In the genomic region with DNA sequence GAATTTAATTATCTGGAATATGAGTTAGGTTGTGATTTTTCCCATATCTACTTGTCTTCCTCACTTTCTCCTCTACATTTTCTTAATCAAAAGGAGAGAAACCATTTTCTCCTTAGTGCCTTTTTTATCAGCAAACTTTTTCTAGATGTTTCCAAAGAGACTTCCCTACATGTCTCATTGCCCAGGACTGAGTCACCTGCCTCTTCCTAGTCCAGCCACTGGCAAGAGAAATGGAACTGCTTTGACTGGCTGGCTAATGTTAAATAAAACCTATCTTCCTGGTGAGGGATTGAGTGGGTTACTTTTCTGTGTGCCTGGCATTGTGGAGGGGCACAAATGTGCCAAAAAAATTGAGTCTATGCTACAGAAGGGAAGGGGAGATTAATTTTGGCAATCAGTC, we compare ENCODE assay signal across 21 cellular contexts. TPM values are rescaled to one million over a fixed set of nuclear protein-coding genes. Genes with fewer than 3 reads are reported as not detected.
DNase-seq lines count a peak whose midpoint lies in the region; ATAC-seq, FAIRE-seq and TF ChIP-seq lines count a peak whose summit lies in the region.
"Had no signal": no experiment of that assay in that cellular context is flagged by ENCODE, and none has a peak within 500 bp of the region (broad histone marks: within the 10 kb centered on the region; RNA-seq: fewer than 3 reads in every experiment).

No MANE protein-coding gene starts in this region.

- peaks cover 3% of the 10 kb centered on the region for H3K27me3 Mint-ChIP-seq in T-helper 2 cell treated with Interferon-gamma antibody and Interleukin-4, amounts not matched to agents 5 μg/mL and 100 μg/mL, for 36 hours (ENCODE audit: low read depth)

- TF ChIP-seq CTCF in bronchial epithelial cell (IDR thresholded peaks at IDR 0.05; ENCODE audit: insufficient read depth, low read length, severe bottlenecking) = no peak
- TF ChIP-seq CTCF in fibroblast of mammary gland (conservative IDR thresholded peaks at IDR 0.05; ENCODE audit: control insufficient read depth, insufficient read depth, low read depth, low read length) = no peak

- no peaks in the 10 kb centered on the region for H3K36me3 ChIP-seq in bronchial epithelial cell (ENCODE audit: control insufficient read depth, insufficient read depth, low read length)

- no peak overlapping the region for H3K27ac Mint-ChIP-seq in T-helper 2 cell treated with Interferon-gamma antibody and Interleukin-4, amounts not matched to agents 5 μg/mL and 100 μg/mL, for 36 hours
- H3K27ac Mint-ChIP-seq: CD4-positive, alpha-beta T cell; GM23338 had no signal

- H3K9me3 Mint-ChIP-seq in T-helper 2 cell treated with Interferon-gamma antibody and Interleukin-4, amounts not matched to agents 5 μg/mL and 100 μg/mL, for 36 hours = peaks cover 7% of the 10 kb centered on the region
- H3K9me3 Mint-ChIP-seq: CD4-positive, alpha-beta T cell had no signal

- no peak overlapping the region for H3K4me3 ChIP-seq in bronchial epithelial cell (ENCODE audit: low read depth, low read length)
- no peak overlapping the region for H3K4me3 ChIP-seq in fibroblast of mammary gland (ENCODE audit: control insufficient read depth, low read depth, low read length)
- H3K4me3 ChIP-seq: GM12878, GM23338 had no signal

- H3K27me3 ChIP-seq in bronchial epithelial cell (ENCODE audit: control insufficient read depth, insufficient read depth, low read length) = no peaks in the 10 kb centered on the region

- no peak for FAIRE-seq in bronchial epithelial cell (lab: Jason Lieb, UNC)
- FAIRE-seq: A204.1, GM12878, GM19239, H54 had no signal

- DNase-seq in ELR (ENCODE audit: low read depth) = peak; percentile 4
- peak; percentile 35 for DNase-seq in bronchial epithelial cell (ENCODE audit: low read depth)
- DNase-seq in fibroblast of mammary gland (ENCODE audit: low read depth) = peak; percentile 4
- DNase-seq in kidney tubule cell (ENCODE audit: low spot score) = peak; percentile 62
- DNase-seq in T-helper 2 cell treated with Interferon-gamma antibody and Interleukin-4, amounts not matched to agents 5 μg/mL and 100 μg/mL, for 36 hours (ENCODE audit: low spot score) = no peak
- DNase-seq: ACHN; AML-193; CD4-positive, alpha-beta T cell; DMS153; DMS79; HCEC 1CT had no signal

- no peak for ATAC-seq in GM21786 (IDR thresholded peaks at IDR 0.05; ENCODE audit: unreplicated experiment)
- no peak for ATAC-seq in GM18907 (IDR thresholded peaks at IDR 0.05; ENCODE audit: unreplicated experiment)
- ATAC-seq in HG02588 (IDR thresholded peaks at IDR 0.05; ENCODE audit: unreplicated experiment) = no peak
- ATAC-seq: GM12878, GM23338 had no signal

- H3K4me1 Mint-ChIP-seq in T-helper 2 cell treated with Interferon-gamma antibody and Interleukin-4, amounts not matched to agents 5 μg/mL and 100 μg/mL, for 36 hours (ENCODE audit: low read depth) = no peaks in the 10 kb centered on the region
- H3K4me1 Mint-ChIP-seq: GM23338 had no signal

- H3K4me3 Mint-ChIP-seq in T-helper 2 cell treated with Interferon-gamma antibody and Interleukin-4, amounts not matched to agents 5 μg/mL and 100 μg/mL, for 36 hours = no peak overlapping the region
- H3K4me3 Mint-ChIP-seq: CD4-positive, alpha-beta T cell; GM23338 had no signal

- H3K36me3 Mint-ChIP-seq in T-helper 2 cell treated with Interferon-gamma antibody and Interleukin-4, amounts not matched to agents 5 μg/mL and 100 μg/mL, for 36 hours (ENCODE audit: low read depth) = no peaks in the 10 kb centered on the region

RNA-seq across cellular contexts. Expression of a gene that starts 52.1 kb away (rescaled TPM):
- not detected in 2 replicates for total RNA-seq in bronchial epithelial cell
- total RNA-seq: CD4-positive, alpha-beta T cell; G401; GM23338; HT1080 had no signal
